Comparison of ENCODE assay signal across 8 cellular contexts in the genomic region with DNA sequence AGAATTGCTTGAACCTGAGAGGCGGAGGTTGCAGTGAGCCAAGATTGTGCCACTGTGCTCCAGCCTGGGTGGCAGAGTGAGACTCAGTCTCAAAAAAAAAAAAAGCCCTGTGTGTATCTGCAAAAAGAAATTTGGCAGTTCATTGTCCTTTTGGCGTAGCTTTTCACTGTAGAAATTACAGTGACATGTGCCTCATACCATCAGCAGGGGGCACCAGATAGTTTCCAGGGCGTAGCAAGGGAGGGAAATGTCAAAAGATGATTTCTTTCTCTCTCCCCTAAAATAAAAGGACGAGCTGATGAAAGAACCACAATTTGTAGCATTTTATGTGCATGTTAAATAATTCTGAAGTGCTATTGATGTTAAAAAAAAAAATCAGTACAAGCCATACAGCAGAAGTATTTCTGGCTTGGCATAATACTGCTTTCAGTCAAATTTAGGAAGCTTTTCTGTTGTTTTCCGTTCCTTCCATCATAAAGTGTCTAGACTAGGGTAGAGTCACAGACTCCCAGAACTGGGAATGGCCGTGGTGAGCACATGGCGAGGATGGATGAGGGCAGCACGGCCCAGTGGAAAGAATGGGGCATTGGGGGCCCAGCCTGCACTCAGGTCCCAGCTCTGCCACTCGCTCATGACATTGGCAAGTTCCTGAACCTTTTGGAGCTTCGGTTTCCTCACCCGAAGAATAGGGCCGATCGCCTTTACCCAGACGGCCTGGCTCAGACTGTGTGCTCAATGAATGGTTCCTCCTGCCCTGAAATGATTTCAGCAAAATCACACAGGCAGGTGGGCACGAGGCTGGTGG. TPM values are rescaled to one million over a fixed set of nuclear protein-coding genes. Genes with fewer than 3 reads are reported as not detected.
DNase-seq lines count a peak whose midpoint lies in the region; ATAC-seq and TF ChIP-seq lines count a peak whose summit lies in the region.

No MANE protein-coding gene starts in this region.

- no peaks in the 10 kb centered on the region for H3K9me3 ChIP-seq in KOPT-K1 (ENCODE audit: insufficient read depth, low read length, poor library complexity, severe bottlenecking)
- no peaks in the 10 kb centered on the region for H3K9me3 ChIP-seq in SU-DHL-6 (ENCODE audit: insufficient read depth, low read length)

- H3K4me3 Mint-ChIP-seq in immature natural killer cell, result peak overlapping the region; percentile 69 to 94 (median 88)

- peaks cover 79 to 81% of the 10 kb centered on the region in 2 donors for H3K4me1 Mint-ChIP-seq in immature natural killer cell

- H3K27me3 Mint-ChIP-seq in immature natural killer cell (ENCODE audit: low read depth in 3 of 3), result peaks cover 22 to 35% (median 27%) of the 10 kb centered on the region in 3 donors

- no peaks in the 10 kb centered on the region for H4K20me1 ChIP-seq in SU-DHL-6 (ENCODE audit: low read depth, low read length)

- no peaks in the 10 kb centered on the region for H3K9me2 ChIP-seq in SU-DHL-6 (replicated peaks; ENCODE audit: insufficient read depth, low read length)

- H3F3A ChIP-seq in SU-DHL-6 (ENCODE audit: insufficient read depth), result no peaks in the 10 kb centered on the region

- no peaks in the 10 kb centered on the region for H3K9me3 Mint-ChIP-seq in immature natural killer cell

- H3K27ac Mint-ChIP-seq in immature natural killer cell, result peak overlapping the region; percentile 44 to 97 (median 82)

- peak overlapping the region; percentile 30 for H3K27ac ChIP-seq in KOPT-K1 (ENCODE audit: low read depth, low read length, poor library complexity, severe bottlenecking)
- H3K27ac ChIP-seq in SU-DHL-6 (ENCODE audit: low read depth, low read length), result no peak overlapping the region
- peak overlapping the region; percentile 15 for H3K27ac ChIP-seq in angular gyrus (ENCODE audit: low read depth, low read length)

- no peak overlapping the region for H3K9ac ChIP-seq in SU-DHL-6 (ENCODE audit: low read length)

- H3K4me3 ChIP-seq in SU-DHL-6 (ENCODE audit: insufficient read depth, low read length, poor library complexity, severe bottlenecking), result no peak overlapping the region

- DNase-seq in GDM1 (lab: John Stamatoyannopoulos, UW) (peak; percentile 50), immature natural killer cell (peak; percentile 65 to 67 (median 67)), ecto neural progenitor cell (ENCODE audit: low spot score) (no peak)
- DNase-seq in stimulated activated CD4-positive, alpha-beta T cell treated with anti-CD3 and anti-CD28 coated beads, Interleukin-4, amount 100 ng/mL, for 1 hour, result peak; percentile 56

- no peak for ATAC-seq in GM21515 (IDR thresholded peaks at IDR 0.05; ENCODE audit: unreplicated experiment)

- H3K4me2 ChIP-seq in SU-DHL-6 (ENCODE audit: low read depth, low read length, poor library complexity, severe bottlenecking), result no peak overlapping the region

- H3K79me2 ChIP-seq in SU-DHL-6 (ENCODE audit: insufficient read depth, low read length), result no peaks in the 10 kb centered on the region

- H3K36me3 ChIP-seq in KOPT-K1 (ENCODE audit: insufficient read depth, low read length) (peaks cover 16% of the 10 kb centered on the region; the same call in 1 of the 2 replicates), SU-DHL-6 (ENCODE audit: low read length) (no peaks in the 10 kb centered on the region)

- H3K36me3 Mint-ChIP-seq in immature natural killer cell, result peaks cover 0 to 4% (median 0%) of the 10 kb centered on the region in 3 donors

- H2AFZ ChIP-seq in SU-DHL-6 (ENCODE audit: low read depth, low read length, severe bottlenecking), result no peak overlapping the region

- no peaks in the 10 kb centered on the region for H3K27me3 ChIP-seq in SU-DHL-6 (ENCODE audit: low read length)

- TF ChIP-seq CTCF in SU-DHL-6 (IDR thresholded peaks at IDR 0.05; ENCODE audit: insufficient read depth, low read length, poor library complexity, severe bottlenecking), result peak; percentile 79

RNA-seq across cellular contexts. Expression of a gene that starts 33.3 kb away (rescaled TPM):
- 10 to 100 TPM in 2 of 3 donors, 1 to 10 TPM in 1; 7.0 to 16.4 (median 10.4) TPM for polyA plus RNA-seq in immature natural killer cell

RNA-seq across cellular contexts. Expression of a gene that starts 59.8 kb away (rescaled TPM):
- polyA plus RNA-seq in immature natural killer cell, result 10 to 100 TPM in 1 of 3 donors, 1 to 10 TPM in 2; 4.2 to 10.3 (median 4.5) TPM
